Comparison of ENCODE assay signal across 17 cellular contexts in the genomic region with DNA sequence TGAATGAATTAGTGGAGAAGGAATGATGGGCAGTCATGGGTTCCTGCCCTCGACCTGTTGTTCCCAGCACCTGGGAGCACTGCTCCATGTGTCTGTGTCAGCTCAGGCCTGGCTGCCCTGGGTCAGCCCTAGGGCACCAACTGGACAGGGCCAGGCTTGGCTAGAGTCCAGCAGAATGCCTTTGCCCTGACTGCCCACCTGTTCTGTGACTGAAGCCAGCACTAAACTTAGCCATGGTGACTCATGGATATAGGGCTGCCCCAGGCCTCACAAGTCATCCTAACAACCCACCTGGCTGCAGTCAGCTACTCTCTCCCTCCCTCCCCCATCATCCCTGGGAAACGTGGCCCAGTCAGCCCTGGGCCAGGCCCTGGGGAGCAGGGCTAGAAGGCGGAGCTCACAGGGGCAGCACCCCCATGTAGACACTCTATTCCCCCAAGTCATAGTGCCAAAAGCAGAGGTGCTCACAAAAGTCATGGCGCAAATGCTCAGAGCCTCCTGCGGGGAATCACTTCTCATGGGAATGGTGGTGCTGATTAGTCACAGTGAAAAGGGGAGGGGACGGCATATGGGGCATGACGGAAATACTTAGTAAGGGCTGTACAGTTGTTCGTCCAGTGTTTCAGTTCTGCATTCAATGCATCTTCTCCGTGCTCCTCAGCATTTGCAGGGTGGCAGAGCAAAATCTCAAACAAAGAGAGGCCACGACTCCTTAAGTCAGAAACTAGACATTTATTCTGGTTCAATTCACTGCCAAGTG. TPM values are rescaled to one million over a fixed set of nuclear protein-coding genes. Genes with fewer than 3 reads are reported as not detected.
DNase-seq lines count a peak whose midpoint lies in the region; ATAC-seq and TF ChIP-seq lines count a peak whose summit lies in the region.
"Had no signal": no experiment of that assay in that cellular context is flagged by ENCODE, and none has a peak within 500 bp of the region (broad histone marks: within the 10 kb centered on the region; RNA-seq: fewer than 3 reads in every experiment).

No MANE protein-coding gene starts in this region.

- TF ChIP-seq EP300 in upper lobe of left lung (IDR thresholded peaks at IDR 0.05) = no peak

- H3K27ac Mint-ChIP-seq in H9 = no peak overlapping the region
- H3K27ac Mint-ChIP-seq: activated naive CD4-positive, alpha-beta T cell treated with anti-CD3 and anti-CD28 coated beads, Interleukin-2, amount 50 U/mL, for 24 hours; immature natural killer cell; mesothelial cell of epicardium had no signal

- no peaks in the 10 kb centered on the region for H3K36me3 ChIP-seq in upper lobe of left lung
- H3K36me3 ChIP-seq: breast epithelium had no signal

- no peak overlapping the region for H2BK20ac ChIP-seq in H9 (ENCODE audit: low read depth, low read length, poor library complexity, severe bottlenecking)

- no peak overlapping the region for H4K91ac ChIP-seq in H9 (ENCODE audit: insufficient read length, low read depth, low read length)

- DNase-seq in H9 (no peak), NCI-H345 treated with DMSO at 0.1 percent for 48 hours (lab: John Stamatoyannopoulos, UW; ENCODE audit: unreplicated experiment) (peak; percentile 80), epithelial cell of proximal tubule (ENCODE audit: low read depth) (peak; percentile 6), upper lobe of left lung (peak in 1 of 2 donors; percentile 18), NCI-H510A (lab: John Stamatoyannopoulos, UW) (no peak)
- DNase-seq: activated CD4-positive, CD25-positive, alpha-beta regulatory T cell treated with anti-CD3 and anti-CD28 coated beads, Interleukin-2, amount 50 U/mL, for 72 hours; activated CD8-positive, alpha-beta memory T cell treated with anti-CD3 and anti-CD28 coated beads, Interleukin-2, amount 50 U/mL, for 48 hours; C1 segment of cervical spinal cord; EL; immature natural killer cell; NCI-H446 treated with DMSO at 0.1 percent for 48 hours; T-helper 2 cell had no signal

- no peak overlapping the region for H3T11ph ChIP-seq in H9 (ENCODE audit: low read length)

- no peak overlapping the region for H4K8ac ChIP-seq in H9 (replicated peaks; ENCODE audit: insufficient read length, low read depth, low read length)

- no peak overlapping the region for H3K4ac ChIP-seq in H9 (ENCODE audit: low read depth, low read length)

- no peak overlapping the region for H3K23ac ChIP-seq in H9 (ENCODE audit: insufficient read length, low read depth, low read length)

- H3K4me3 ChIP-seq in epithelial cell of proximal tubule (ENCODE audit: low read depth, low read length) = no peak overlapping the region
- no peak overlapping the region for H3K4me3 ChIP-seq in upper lobe of left lung
- H3K4me3 ChIP-seq: breast epithelium had no signal

- no peak for TF ChIP-seq POLR2A in upper lobe of left lung (IDR thresholded peaks at IDR 0.05)

- H3K9me3 Mint-ChIP-seq in H9 = no peaks in the 10 kb centered on the region
- H3K9me3 Mint-ChIP-seq: activated naive CD4-positive, alpha-beta T cell treated with anti-CD3 and anti-CD28 coated beads, Interleukin-2, amount 50 U/mL, for 24 hours; immature natural killer cell had no signal

- peak overlapping the region; percentile 26; the same call in 1 of the 2 replicates for H3K14ac ChIP-seq in H9 (ENCODE audit: insufficient read depth, low read length)

- H3K27me3 Mint-ChIP-seq in H9 (ENCODE audit: low read depth) = no peaks in the 10 kb centered on the region

- no peak for TF ChIP-seq CTCF in H9 (conservative IDR thresholded peaks at IDR 0.05)
- TF ChIP-seq CTCF in epithelial cell of proximal tubule (conservative IDR thresholded peaks at IDR 0.05; ENCODE audit: low read depth, low read length) = no peak
- no peak for TF ChIP-seq CTCF in upper lobe of left lung (IDR thresholded peaks at IDR 0.05)

- H2BK120ac ChIP-seq in H9 (ENCODE audit: low read depth, low read length, poor library complexity, severe bottlenecking) = no peak overlapping the region

- WGBS in H9 (ENCODE audit: extremely low coverage, insufficient read length, low lambda C conversion rate) = no CpG with 5 or more reads among the region's 10 CpGs
- WGBS in upper lobe of left lung, 2 donors = 77 to 80% methylated on average over 8 to 10 of the region's 10 CpGs

- no peak overlapping the region for H3K56ac ChIP-seq in H9 (ENCODE audit: insufficient read length, low read depth, low read length)

- peaks cover 8 to 9% of the 10 kb centered on the region in 2 experiments for H3K4me1 Mint-ChIP-seq in H9
- H3K4me1 Mint-ChIP-seq: activated naive CD4-positive, alpha-beta T cell treated with anti-CD3 and anti-CD28 coated beads, Interleukin-2, amount 50 U/mL, for 24 hours; immature natural killer cell had no signal

- H3K79me1 ChIP-seq in H9 (ENCODE audit: insufficient read depth, low read depth, low read length, poor library complexity, severe bottlenecking) = no peaks in the 10 kb centered on the region

- peak; percentile 19 to 41 for ATAC-seq in upper lobe of left lung (ENCODE audit: low FRiP score in 2 of 2)
- no peak for ATAC-seq in HG02678 (IDR thresholded peaks at IDR 0.05; ENCODE audit: unreplicated experiment)
- ATAC-seq in GM21423 (IDR thresholded peaks at IDR 0.05; ENCODE audit: unreplicated experiment) = no peak

- H4K20me1 ChIP-seq in H9 (ENCODE audit: control insufficient read depth, insufficient read depth, insufficient read length) = no peaks in the 10 kb centered on the region

- no peaks in the 10 kb centered on the region for H3K23me2 ChIP-seq in H9 (ENCODE audit: insufficient read length, low read depth, low read length, poor library complexity, severe bottlenecking)

- no peak overlapping the region for H3K18ac ChIP-seq in H9 (ENCODE audit: insufficient read length, low read depth, low read length)

- no peak overlapping the region for H4K5ac ChIP-seq in H9 (ENCODE audit: insufficient read length, low read depth, low read length)

- no peak overlapping the region for H3K4me3 Mint-ChIP-seq in H9
- H3K4me3 Mint-ChIP-seq: activated naive CD4-positive, alpha-beta T cell treated with anti-CD3 and anti-CD28 coated beads, Interleukin-2, amount 50 U/mL, for 24 hours; immature natural killer cell; mesothelial cell of epicardium had no signal

- H3K9me3 ChIP-seq in H9 (ENCODE audit: control insufficient read depth, low read depth, low read length) = no peaks in the 10 kb centered on the region
- H3K9me3 ChIP-seq in upper lobe of left lung = no peaks in the 10 kb centered on the region
- H3K9me3 ChIP-seq: breast epithelium had no signal

- H2AK5ac ChIP-seq in H9 (ENCODE audit: insufficient read length, low read length) = no peak overlapping the region

- H2AFZ ChIP-seq in H9 (ENCODE audit: low read length) = no peak overlapping the region

- H3K27me3 ChIP-seq in H9 (ENCODE audit: insufficient read depth, low read length) = no peaks in the 10 kb centered on the region
- H3K27me3 ChIP-seq in upper lobe of left lung = no peaks in the 10 kb centered on the region
- H3K27me3 ChIP-seq: breast epithelium had no signal

- peaks cover 5% of the 10 kb centered on the region; the same call in 1 of the 2 replicates for H3K4me1 ChIP-seq in H9 (ENCODE audit: insufficient read depth, low read length)
- H3K4me1 ChIP-seq in upper lobe of left lung = no peaks in the 10 kb centered on the region
- H3K4me1 ChIP-seq: breast epithelium had no signal

- peaks cover 0 to 2% (median 0%) of the 10 kb centered on the region in 3 experiments; a peak in 1 of 7 replicates for H3K36me3 Mint-ChIP-seq in H9 (ENCODE audit: insufficient read depth in 1 of 3, low read depth in 3 of 3)
- H3K36me3 Mint-ChIP-seq: activated naive CD4-positive, alpha-beta T cell treated with anti-CD3 and anti-CD28 coated beads, Interleukin-2, amount 50 U/mL, for 24 hours; immature natural killer cell; mesothelial cell of epicardium had no signal

- no peak overlapping the region for H3K9ac ChIP-seq in H9 (ENCODE audit: extremely low read depth, insufficient read length, low read length)

- H2BK12ac ChIP-seq in H9 (ENCODE audit: insufficient read length, low read depth, low read length) = no peak overlapping the region

- no peak overlapping the region for H3K27ac ChIP-seq in H9 (ENCODE audit: insufficient read length, low read depth, low read length)
- no peak overlapping the region for H3K27ac ChIP-seq in upper lobe of left lung
- H3K27ac ChIP-seq: breast epithelium had no signal

- no peak overlapping the region for H2BK15ac ChIP-seq in H9 (ENCODE audit: low read depth, low read length)

- no peaks in the 10 kb centered on the region for H3K79me2 ChIP-seq in H9 (ENCODE audit: insufficient read depth, low read length)

- no peak overlapping the region for H2BK5ac ChIP-seq in H9 (ENCODE audit: insufficient read length, low read length)

- H3K4me2 ChIP-seq in H9 (ENCODE audit: insufficient read depth, insufficient read length, low read length) = no peak overlapping the region

RNA-seq across cellular contexts. Expression of a gene that starts 52.0 kb away (rescaled TPM):
- total RNA-seq in H9 (2021) = 0.48 TPM in 2 replicates
- total RNA-seq in epithelial cell of proximal tubule = 1.9 and 2.1 TPM in 2 replicates
- total RNA-seq in upper lobe of left lung = under 1 TPM in 3 of 6 donors, not detected in 3; 0.46 to 0.71 (median 0.54) TPM

Comparison
In these comparisons a context has a peak if more than half of its experiments do, and no peak if none do; other contexts are left out.
1. DNase-seq: peak in NCI-H345 treated with DMSO at 0.1 percent for 48 hours (single experiment) and epithelial cell of proximal tubule (single experiment); none in H9 (single experiment) and NCI-H510A (single experiment).
2. ATAC-seq: peak in upper lobe of left lung (2 of 2); none in HG02678 (single experiment) and GM21423 (single experiment).